Comparison of ENCODE assay signal across 1 cellular context in the genomic region with DNA sequence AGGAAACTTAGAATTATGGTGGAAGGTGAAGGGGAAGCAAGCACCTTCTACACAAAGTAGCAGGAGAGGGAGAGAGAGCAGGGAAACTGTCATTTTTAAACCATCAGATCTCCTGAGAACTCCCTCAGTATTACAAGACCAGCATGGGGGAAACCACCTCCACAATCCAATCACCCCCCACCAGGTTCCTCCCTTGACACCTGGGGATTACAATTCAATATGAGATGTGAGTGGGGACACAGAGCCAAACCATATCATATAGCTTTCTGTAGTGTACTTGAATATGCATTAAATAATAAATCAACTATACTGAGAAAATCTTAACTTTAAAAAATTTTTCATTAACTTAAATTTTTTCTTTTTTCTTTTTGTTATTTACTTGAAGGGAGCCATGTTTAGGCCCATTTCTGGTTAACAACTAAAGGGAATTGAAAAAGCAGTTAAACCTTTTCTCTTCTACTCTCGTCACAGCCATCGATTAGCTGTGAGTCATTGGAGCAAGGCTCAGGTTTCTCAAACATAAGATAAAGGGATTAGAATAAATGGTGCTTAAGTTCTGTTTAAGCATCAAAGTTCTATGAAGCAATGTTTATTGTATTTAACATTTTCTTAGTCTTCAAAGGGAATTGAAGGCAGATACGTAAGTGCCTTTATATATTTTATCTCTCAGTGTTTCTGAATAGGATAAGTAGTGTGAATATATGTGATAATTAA.
TF ChIP-seq lines count a peak whose summit lies in the region.

No MANE protein-coding gene starts in this region.

TF ChIP-seq in HepG2, 621 proteins besides CTCF, POLR2A, EP300 and RAD21 (continued from another document and continues in another):
- TF ChIP-seq, protein P1, sequence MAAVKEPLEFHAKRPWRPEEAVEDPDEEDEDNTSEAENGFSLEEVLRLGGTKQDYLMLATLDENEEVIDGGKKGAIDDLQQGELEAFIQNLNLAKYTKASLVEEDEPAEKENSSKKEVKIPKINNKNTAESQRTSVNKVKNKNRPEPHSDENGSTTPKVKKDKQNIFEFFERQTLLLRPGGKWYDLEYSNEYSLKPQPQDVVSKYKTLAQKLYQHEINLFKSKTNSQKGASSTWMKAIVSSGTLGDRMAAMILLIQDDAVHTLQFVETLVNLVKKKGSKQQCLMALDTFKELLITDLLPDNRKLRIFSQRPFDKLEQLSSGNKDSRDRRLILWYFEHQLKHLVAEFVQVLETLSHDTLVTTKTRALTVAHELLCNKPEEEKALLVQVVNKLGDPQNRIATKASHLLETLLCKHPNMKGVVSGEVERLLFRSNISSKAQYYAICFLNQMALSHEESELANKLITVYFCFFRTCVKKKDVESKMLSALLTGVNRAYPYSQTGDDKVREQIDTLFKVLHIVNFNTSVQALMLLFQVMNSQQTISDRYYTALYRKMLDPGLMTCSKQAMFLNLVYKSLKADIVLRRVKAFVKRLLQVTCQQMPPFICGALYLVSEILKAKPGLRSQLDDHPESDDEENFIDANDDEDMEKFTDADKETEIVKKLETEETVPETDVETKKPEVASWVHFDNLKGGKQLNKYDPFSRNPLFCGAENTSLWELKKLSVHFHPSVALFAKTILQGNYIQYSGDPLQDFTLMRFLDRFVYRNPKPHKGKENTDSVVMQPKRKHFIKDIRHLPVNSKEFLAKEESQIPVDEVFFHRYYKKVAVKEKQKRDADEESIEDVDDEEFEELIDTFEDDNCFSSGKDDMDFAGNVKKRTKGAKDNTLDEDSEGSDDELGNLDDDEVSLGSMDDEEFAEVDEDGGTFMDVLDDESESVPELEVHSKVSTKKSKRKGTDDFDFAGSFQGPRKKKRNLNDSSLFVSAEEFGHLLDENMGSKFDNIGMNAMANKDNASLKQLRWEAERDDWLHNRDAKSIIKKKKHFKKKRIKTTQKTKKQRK (IDR thresholded peaks at IDR 0.05; ENCODE audit: low read length) = no peak
- TF ChIP-seq ELF1 (CRISPR knock-in tag; IDR thresholded peaks at IDR 0.05) (no peak), NKX3-1 (CRISPR knock-in tag; IDR thresholded peaks at IDR 0.05) (no peak), ZNF670 (CRISPR knock-in tag; IDR thresholded peaks at IDR 0.05; ENCODE audit: borderline replicate concordance) (no peak), CHD2 (IDR thresholded peaks at IDR 0.05; ENCODE audit: low read depth, low read length) (no peak), MATR3 (CRISPR knock-in tag; IDR thresholded peaks at IDR 0.05) (no peak), CREB1 (IDR thresholded peaks at IDR 0.05) (peak; percentile 84), CREB1 (CRISPR knock-in tag; IDR thresholded peaks at IDR 0.05) (peak; percentile 92), KLF11 (CRISPR knock-in tag; IDR thresholded peaks at IDR 0.05) (peak; percentile 30; the same call in 1 of the 2 replicates), ZNF75D (CRISPR knock-in tag; IDR thresholded peaks at IDR 0.05; ENCODE audit: borderline replicate concordance) (no peak), RELA (CRISPR knock-in tag; IDR thresholded peaks at IDR 0.05) (no peak), ZNF230 (CRISPR knock-in tag; IDR thresholded peaks at IDR 0.05) (no peak), SIX4 (CRISPR knock-in tag; IDR thresholded peaks at IDR 0.05) (peak; percentile 100), MYNN (CRISPR knock-in tag; IDR thresholded peaks at IDR 0.05; ENCODE audit: low read depth) (no peak), ZNF747 (CRISPR knock-in tag; IDR thresholded peaks at IDR 0.05; ENCODE audit: borderline replicate concordance) (0 out of 2 replicates have a peak, but pooled peaks have one; percentile 44), ZNF878 (CRISPR knock-in tag; IDR thresholded peaks at IDR 0.05) (peak; percentile 32; the same call in 1 of the 2 replicates), JUNB (CRISPR knock-in tag; IDR thresholded peaks at IDR 0.05; ENCODE audit: borderline replicate concordance) (peak; percentile 98), ZMAT3 (CRISPR knock-in tag; conservative IDR thresholded peaks at IDR 0.05) (no peak), SMC3 (IDR thresholded peaks at IDR 0.05; ENCODE audit: low read length) (no peak; the same call in 1 of the 2 replicates), HDAC1 (CRISPR knock-in tag; IDR thresholded peaks at IDR 0.05) (peak; percentile 44; the same call in 1 of the 2 replicates), TCF7 (IDR thresholded peaks at IDR 0.05; ENCODE audit: low read depth) (peak; percentile 98), THYN1 (CRISPR knock-in tag; IDR thresholded peaks at IDR 0.05; ENCODE audit: borderline replicate concordance, low read depth) (no peak), SOX6 (IDR thresholded peaks at IDR 0.05) (no peak), SOX6 (CRISPR knock-in tag; IDR thresholded peaks at IDR 0.05) (peak; percentile 94), NR1H2 (CRISPR knock-in tag; IDR thresholded peaks at IDR 0.05; ENCODE audit: borderline replicate concordance, low read depth) (no peak), NRL (CRISPR knock-in tag; IDR thresholded peaks at IDR 0.05; ENCODE audit: borderline replicate concordance) (no peak)
- TF ChIP-seq, protein P2, sequence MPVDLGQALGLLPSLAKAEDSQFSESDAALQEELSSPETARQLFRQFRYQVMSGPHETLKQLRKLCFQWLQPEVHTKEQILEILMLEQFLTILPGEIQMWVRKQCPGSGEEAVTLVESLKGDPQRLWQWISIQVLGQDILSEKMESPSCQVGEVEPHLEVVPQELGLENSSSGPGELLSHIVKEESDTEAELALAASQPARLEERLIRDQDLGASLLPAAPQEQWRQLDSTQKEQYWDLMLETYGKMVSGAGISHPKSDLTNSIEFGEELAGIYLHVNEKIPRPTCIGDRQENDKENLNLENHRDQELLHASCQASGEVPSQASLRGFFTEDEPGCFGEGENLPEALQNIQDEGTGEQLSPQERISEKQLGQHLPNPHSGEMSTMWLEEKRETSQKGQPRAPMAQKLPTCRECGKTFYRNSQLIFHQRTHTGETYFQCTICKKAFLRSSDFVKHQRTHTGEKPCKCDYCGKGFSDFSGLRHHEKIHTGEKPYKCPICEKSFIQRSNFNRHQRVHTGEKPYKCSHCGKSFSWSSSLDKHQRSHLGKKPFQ (CRISPR knock-in tag; IDR thresholded peaks at IDR 0.05; ENCODE audit: insufficient replicate concordance) = no peak
- TF ChIP-seq, protein P3, sequence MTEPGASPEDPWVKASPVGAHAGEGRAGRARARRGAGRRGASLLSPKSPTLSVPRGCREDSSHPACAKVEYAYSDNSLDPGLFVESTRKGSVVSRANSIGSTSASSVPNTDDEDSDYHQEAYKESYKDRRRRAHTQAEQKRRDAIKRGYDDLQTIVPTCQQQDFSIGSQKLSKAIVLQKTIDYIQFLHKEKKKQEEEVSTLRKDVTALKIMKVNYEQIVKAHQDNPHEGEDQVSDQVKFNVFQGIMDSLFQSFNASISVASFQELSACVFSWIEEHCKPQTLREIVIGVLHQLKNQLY (CRISPR knock-in tag; IDR thresholded peaks at IDR 0.05) = peak; percentile 78; the same call in 1 of the 2 replicates
- TF ChIP-seq, protein P4, sequence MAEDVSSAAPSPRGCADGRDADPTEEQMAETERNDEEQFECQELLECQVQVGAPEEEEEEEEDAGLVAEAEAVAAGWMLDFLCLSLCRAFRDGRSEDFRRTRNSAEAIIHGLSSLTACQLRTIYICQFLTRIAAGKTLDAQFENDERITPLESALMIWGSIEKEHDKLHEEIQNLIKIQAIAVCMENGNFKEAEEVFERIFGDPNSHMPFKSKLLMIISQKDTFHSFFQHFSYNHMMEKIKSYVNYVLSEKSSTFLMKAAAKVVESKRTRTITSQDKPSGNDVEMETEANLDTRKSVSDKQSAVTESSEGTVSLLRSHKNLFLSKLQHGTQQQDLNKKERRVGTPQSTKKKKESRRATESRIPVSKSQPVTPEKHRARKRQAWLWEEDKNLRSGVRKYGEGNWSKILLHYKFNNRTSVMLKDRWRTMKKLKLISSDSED (CRISPR knock-in tag; IDR thresholded peaks at IDR 0.05) = no peak
- TF ChIP-seq, protein P5, sequence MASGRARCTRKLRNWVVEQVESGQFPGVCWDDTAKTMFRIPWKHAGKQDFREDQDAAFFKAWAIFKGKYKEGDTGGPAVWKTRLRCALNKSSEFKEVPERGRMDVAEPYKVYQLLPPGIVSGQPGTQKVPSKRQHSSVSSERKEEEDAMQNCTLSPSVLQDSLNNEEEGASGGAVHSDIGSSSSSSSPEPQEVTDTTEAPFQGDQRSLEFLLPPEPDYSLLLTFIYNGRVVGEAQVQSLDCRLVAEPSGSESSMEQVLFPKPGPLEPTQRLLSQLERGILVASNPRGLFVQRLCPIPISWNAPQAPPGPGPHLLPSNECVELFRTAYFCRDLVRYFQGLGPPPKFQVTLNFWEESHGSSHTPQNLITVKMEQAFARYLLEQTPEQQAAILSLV (CRISPR knock-in tag; IDR thresholded peaks at IDR 0.05; ENCODE audit: borderline replicate concordance) = no peak
- TF ChIP-seq, protein P6, sequence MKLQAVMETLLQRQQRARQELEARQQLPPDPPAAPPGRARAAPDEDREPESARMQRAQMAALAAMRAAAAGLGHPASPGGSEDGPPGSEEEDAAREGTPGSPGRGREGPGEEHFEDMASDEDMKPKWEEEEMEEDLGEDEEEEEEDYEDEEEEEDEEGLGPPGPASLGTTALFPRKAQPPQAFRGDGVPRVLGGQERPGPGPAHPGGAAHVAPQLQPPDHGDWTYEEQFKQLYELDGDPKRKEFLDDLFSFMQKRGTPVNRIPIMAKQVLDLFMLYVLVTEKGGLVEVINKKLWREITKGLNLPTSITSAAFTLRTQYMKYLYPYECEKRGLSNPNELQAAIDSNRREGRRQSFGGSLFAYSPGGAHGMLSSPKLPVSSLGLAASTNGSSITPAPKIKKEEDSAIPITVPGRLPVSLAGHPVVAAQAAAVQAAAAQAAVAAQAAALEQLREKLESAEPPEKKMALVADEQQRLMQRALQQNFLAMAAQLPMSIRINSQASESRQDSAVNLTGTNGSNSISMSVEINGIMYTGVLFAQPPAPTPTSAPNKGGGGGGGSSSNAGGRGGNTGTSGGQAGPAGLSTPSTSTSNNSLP (IDR thresholded peaks at IDR 0.05; ENCODE audit: low read depth, low read length) = peak; percentile 97
- TF ChIP-seq, protein P7, sequence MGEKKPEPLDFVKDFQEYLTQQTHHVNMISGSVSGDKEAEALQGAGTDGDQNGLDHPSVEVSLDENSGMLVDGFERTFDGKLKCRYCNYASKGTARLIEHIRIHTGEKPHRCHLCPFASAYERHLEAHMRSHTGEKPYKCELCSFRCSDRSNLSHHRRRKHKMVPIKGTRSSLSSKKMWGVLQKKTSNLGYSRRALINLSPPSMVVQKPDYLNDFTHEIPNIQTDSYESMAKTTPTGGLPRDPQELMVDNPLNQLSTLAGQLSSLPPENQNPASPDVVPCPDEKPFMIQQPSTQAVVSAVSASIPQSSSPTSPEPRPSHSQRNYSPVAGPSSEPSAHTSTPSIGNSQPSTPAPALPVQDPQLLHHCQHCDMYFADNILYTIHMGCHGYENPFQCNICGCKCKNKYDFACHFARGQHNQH (CRISPR knock-in tag; IDR thresholded peaks at IDR 0.05) = no peak; the same call in 1 of the 2 replicates
- TF ChIP-seq, protein P8, sequence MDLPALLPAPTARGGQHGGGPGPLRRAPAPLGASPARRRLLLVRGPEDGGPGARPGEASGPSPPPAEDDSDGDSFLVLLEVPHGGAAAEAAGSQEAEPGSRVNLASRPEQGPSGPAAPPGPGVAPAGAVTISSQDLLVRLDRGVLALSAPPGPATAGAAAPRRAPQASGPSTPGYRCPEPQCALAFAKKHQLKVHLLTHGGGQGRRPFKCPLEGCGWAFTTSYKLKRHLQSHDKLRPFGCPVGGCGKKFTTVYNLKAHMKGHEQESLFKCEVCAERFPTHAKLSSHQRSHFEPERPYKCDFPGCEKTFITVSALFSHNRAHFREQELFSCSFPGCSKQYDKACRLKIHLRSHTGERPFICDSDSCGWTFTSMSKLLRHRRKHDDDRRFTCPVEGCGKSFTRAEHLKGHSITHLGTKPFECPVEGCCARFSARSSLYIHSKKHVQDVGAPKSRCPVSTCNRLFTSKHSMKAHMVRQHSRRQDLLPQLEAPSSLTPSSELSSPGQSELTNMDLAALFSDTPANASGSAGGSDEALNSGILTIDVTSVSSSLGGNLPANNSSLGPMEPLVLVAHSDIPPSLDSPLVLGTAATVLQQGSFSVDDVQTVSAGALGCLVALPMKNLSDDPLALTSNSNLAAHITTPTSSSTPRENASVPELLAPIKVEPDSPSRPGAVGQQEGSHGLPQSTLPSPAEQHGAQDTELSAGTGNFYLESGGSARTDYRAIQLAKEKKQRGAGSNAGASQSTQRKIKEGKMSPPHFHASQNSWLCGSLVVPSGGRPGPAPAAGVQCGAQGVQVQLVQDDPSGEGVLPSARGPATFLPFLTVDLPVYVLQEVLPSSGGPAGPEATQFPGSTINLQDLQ (CRISPR knock-in tag; IDR thresholded peaks at IDR 0.05) = no peak
- TF ChIP-seq, protein P9, sequence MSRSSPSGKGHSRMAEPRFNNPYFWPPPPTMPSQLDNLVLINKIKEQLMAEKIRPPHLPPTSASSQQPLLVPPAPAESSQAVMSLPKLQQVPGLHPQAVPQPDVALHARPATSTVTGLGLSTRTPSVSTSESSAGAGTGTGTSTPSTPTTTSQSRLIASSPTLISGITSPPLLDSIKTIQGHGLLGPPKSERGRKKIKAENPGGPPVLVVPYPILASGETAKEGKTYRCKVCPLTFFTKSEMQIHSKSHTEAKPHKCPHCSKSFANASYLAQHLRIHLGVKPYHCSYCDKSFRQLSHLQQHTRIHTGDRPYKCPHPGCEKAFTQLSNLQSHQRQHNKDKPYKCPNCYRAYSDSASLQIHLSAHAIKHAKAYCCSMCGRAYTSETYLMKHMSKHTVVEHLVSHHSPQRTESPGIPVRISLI (CRISPR knock-in tag; IDR thresholded peaks at IDR 0.05; ENCODE audit: borderline replicate concordance) = 0 out of 2 replicates have a peak, but pooled peaks have one; percentile 21
- TF ChIP-seq, protein P10, sequence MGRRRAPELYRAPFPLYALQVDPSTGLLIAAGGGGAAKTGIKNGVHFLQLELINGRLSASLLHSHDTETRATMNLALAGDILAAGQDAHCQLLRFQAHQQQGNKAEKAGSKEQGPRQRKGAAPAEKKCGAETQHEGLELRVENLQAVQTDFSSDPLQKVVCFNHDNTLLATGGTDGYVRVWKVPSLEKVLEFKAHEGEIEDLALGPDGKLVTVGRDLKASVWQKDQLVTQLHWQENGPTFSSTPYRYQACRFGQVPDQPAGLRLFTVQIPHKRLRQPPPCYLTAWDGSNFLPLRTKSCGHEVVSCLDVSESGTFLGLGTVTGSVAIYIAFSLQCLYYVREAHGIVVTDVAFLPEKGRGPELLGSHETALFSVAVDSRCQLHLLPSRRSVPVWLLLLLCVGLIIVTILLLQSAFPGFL (CRISPR knock-in tag; IDR thresholded peaks at IDR 0.05) = no peak
- TF ChIP-seq, protein P11, sequence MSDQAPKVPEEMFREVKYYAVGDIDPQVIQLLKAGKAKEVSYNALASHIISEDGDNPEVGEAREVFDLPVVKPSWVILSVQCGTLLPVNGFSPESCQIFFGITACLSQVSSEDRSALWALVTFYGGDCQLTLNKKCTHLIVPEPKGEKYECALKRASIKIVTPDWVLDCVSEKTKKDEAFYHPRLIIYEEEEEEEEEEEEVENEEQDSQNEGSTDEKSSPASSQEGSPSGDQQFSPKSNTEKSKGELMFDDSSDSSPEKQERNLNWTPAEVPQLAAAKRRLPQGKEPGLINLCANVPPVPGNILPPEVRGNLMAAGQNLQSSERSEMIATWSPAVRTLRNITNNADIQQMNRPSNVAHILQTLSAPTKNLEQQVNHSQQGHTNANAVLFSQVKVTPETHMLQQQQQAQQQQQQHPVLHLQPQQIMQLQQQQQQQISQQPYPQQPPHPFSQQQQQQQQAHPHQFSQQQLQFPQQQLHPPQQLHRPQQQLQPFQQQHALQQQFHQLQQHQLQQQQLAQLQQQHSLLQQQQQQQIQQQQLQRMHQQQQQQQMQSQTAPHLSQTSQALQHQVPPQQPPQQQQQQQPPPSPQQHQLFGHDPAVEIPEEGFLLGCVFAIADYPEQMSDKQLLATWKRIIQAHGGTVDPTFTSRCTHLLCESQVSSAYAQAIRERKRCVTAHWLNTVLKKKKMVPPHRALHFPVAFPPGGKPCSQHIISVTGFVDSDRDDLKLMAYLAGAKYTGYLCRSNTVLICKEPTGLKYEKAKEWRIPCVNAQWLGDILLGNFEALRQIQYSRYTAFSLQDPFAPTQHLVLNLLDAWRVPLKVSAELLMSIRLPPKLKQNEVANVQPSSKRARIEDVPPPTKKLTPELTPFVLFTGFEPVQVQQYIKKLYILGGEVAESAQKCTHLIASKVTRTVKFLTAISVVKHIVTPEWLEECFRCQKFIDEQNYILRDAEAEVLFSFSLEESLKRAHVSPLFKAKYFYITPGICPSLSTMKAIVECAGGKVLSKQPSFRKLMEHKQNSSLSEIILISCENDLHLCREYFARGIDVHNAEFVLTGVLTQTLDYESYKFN (CRISPR knock-in tag; conservative IDR thresholded peaks at IDR 0.05) = peak; percentile 96
